In the genomic region with DNA sequence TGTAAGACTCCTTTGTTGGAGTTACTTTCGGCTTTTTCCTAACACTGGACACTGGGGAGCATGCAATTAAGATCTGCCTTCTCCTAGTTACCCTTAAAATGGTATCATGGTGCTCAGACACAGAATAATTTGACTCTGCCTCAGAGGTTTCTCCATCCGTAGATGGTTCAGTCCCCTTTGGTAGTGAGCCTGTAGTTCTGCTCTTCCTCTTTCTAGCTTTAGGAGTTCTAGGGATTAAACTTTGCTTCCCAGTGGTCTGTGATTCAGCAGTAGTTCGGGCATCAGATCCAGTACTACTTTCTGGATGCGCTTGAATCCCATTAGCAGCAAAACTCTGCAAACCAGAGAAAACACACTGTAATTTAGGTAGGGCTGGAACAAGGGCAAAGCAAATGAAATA, we compare ENCODE assay signal across 1 cellular context.
TF ChIP-seq lines count a peak whose summit lies in the region.

No MANE protein-coding gene starts in this region.

TF ChIP-seq in HepG2, 621 proteins besides CTCF, POLR2A, EP300 and RAD21:
- TF ChIP-seq TP53 (CRISPR knock-in tag; conservative IDR thresholded peaks at IDR 0.05) = no peak
- TF ChIP-seq SIN3A (IDR thresholded peaks at IDR 0.05; ENCODE audit: borderline replicate concordance, low read depth, low read length) = no peak
- TF ChIP-seq, protein P1, sequence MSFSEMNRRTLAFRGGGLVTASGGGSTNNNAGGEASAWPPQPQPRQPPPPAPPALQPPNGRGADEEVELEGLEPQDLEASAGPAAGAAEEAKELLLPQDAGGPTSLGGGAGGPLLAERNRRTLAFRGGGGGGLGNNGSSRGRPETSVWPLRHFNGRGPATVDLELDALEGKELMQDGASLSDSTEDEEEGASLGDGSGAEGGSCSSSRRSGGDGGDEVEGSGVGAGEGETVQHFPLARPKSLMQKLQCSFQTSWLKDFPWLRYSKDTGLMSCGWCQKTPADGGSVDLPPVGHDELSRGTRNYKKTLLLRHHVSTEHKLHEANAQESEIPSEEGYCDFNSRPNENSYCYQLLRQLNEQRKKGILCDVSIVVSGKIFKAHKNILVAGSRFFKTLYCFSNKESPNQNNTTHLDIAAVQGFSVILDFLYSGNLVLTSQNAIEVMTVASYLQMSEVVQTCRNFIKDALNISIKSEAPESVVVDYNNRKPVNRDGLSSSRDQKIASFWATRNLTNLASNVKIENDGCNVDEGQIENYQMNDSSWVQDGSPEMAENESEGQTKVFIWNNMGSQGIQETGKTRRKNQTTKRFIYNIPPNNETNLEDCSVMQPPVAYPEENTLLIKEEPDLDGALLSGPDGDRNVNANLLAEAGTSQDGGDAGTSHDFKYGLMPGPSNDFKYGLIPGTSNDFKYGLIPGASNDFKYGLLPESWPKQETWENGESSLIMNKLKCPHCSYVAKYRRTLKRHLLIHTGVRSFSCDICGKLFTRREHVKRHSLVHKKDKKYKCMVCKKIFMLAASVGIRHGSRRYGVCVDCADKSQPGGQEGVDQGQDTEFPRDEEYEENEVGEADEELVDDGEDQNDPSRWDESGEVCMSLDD (CRISPR knock-in tag; IDR thresholded peaks at IDR 0.05; ENCODE audit: borderline replicate concordance) = no peak
- TF ChIP-seq, protein P2, sequence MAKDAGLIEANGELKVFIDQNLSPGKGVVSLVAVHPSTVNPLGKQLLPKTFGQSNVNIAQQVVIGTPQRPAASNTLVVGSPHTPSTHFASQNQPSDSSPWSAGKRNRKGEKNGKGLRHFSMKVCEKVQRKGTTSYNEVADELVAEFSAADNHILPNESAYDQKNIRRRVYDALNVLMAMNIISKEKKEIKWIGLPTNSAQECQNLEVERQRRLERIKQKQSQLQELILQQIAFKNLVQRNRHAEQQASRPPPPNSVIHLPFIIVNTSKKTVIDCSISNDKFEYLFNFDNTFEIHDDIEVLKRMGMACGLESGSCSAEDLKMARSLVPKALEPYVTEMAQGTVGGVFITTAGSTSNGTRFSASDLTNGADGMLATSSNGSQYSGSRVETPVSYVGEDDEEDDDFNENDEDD (CRISPR knock-in tag; IDR thresholded peaks at IDR 0.05; ENCODE audit: borderline replicate concordance) = no peak
- TF ChIP-seq KLF16 (CRISPR knock-in tag; IDR thresholded peaks at IDR 0.05) = no peak
- TF ChIP-seq FIP1L1 (IDR thresholded peaks at IDR 0.05; ENCODE audit: borderline replicate concordance, insufficient read depth, low read depth, low read length) = no peak
- no peak for TF ChIP-seq ZBTB25 (CRISPR knock-in tag; IDR thresholded peaks at IDR 0.05)
- TF ChIP-seq ZNF790 (CRISPR knock-in tag; IDR thresholded peaks at IDR 0.05; ENCODE audit: borderline replicate concordance) = no peak
- TF ChIP-seq NCOR1 (IDR thresholded peaks at IDR 0.05; ENCODE audit: borderline replicate concordance, low read length) = no peak
- TF ChIP-seq KLF13 (CRISPR knock-in tag; IDR thresholded peaks at IDR 0.05) = no peak
- no peak for TF ChIP-seq ZNF605 (CRISPR knock-in tag; IDR thresholded peaks at IDR 0.05)
- no peak for TF ChIP-seq SP4 (CRISPR knock-in tag; IDR thresholded peaks at IDR 0.05)
- TF ChIP-seq ATF5 (CRISPR knock-in tag; IDR thresholded peaks at IDR 0.05; ENCODE audit: low read depth) = no peak
- no peak for TF ChIP-seq PRMT3 (CRISPR knock-in tag; IDR thresholded peaks at IDR 0.05; ENCODE audit: borderline replicate concordance, low read depth)
- TF ChIP-seq ZNF484 (CRISPR knock-in tag; IDR thresholded peaks at IDR 0.05; ENCODE audit: borderline replicate concordance, low read depth) = no peak
